ENCODE assay signal across 10 cellular contexts in the genomic region with DNA sequence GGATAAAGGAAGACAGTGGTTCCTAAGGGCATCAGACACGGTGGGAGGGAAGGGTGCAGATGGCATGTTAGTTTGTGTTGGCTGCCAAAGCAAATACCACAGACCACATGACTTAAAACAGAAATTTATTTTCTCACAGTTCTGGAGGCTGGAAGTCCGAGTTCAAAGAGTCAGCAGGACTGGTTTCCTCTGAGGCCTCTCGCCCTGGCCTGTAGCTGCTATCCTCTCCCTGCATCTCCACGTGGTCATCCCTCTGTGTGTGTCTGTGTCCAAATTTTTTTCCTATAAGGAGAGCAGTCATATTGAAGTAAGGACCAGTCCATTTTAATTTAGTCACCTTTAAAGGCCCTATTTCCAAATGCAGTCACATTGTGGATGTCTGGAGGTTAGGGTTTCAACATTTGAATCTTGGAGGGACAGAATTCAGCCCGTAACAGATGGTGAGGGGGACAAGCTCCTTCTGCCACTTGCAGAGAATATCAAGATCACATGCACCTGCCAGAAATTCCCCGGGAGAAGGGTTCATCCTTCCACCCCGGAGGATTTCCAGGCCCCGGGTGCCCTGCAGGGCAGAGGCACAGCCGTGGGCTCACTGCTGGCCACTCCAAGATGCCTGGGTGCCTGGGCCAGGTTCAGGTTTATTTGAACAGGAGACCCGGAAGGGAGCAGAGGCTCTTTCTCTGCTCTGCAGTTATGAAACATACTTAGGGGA. TPM values are rescaled to one million over a fixed set of nuclear protein-coding genes. Genes with fewer than 3 reads are reported as not detected.
DNase-seq lines count a peak whose midpoint lies in the region; ATAC-seq and TF ChIP-seq lines count a peak whose summit lies in the region.
"Had no signal": no experiment of that assay in that cellular context is flagged by ENCODE, and none has a peak within 500 bp of the region (broad histone marks: within the 10 kb centered on the region; RNA-seq: fewer than 3 reads in every experiment).

No MANE protein-coding gene starts in this region.

- peak overlapping the region; percentile 43 for H3K4me3 Mint-ChIP-seq in activated CD4-positive, alpha-beta T cell treated with anti-CD3 and anti-CD28 coated beads for 36 hours

- H3K79me2 ChIP-seq in PC-3 (ENCODE audit: low read length) (no peaks in the 10 kb centered on the region), smooth muscle cell (ENCODE audit: low read depth) (no peaks in the 10 kb centered on the region)

- no TSS peak for BruUV-seq in PC-3 (replicated peaks; lab: Mats Ljungman, UMichigan)

- H3K9me3 ChIP-seq in PC-3 (ENCODE audit: low read length) = no peaks in the 10 kb centered on the region
- H3K9me3 ChIP-seq in smooth muscle cell (replicated peaks; ENCODE audit: low read depth) = no peaks in the 10 kb centered on the region
- H3K9me3 ChIP-seq: gastroesophageal sphincter had no signal

- H3K9me3 Mint-ChIP-seq in activated CD4-positive, alpha-beta T cell treated with anti-CD3 and anti-CD28 coated beads for 36 hours (ENCODE audit: low read depth) = no peaks in the 10 kb centered on the region

- H3K36me3 Mint-ChIP-seq in activated CD4-positive, alpha-beta T cell treated with anti-CD3 and anti-CD28 coated beads for 36 hours (ENCODE audit: low read depth) = peaks cover 7% of the 10 kb centered on the region

- H3K4me3 ChIP-seq in PC-3 (ENCODE audit: low read length) = no peak overlapping the region
- no peak overlapping the region for H3K4me3 ChIP-seq in smooth muscle cell
- H3K4me3 ChIP-seq in H7 (ENCODE audit: insufficient read depth, low read depth, low read length) = no peak overlapping the region
- H3K4me3 ChIP-seq: gastroesophageal sphincter had no signal

- H3K27ac Mint-ChIP-seq in activated CD4-positive, alpha-beta T cell treated with anti-CD3 and anti-CD28 coated beads for 36 hours = peak overlapping the region; percentile 87

- POLR2A ChIA-PET in activated CD4-positive, alpha-beta T cell treated with anti-CD3 and anti-CD28 coated beads for 36 hours (lab: Charles Lee) = no interaction called here
- POLR2A ChIA-PET in PC-3 (lab: Charles Lee; ENCODE audit: unreplicated experiment) = no interaction called here

- H3K4me2 ChIP-seq in PC-3 (ENCODE audit: low read length) (no peak overlapping the region), smooth muscle cell (no peak overlapping the region)

- peak; percentile 16 for DNase-seq in activated CD4-positive, alpha-beta T cell treated with anti-CD3 and anti-CD28 coated beads for 36 hours
- no peak for DNase-seq in activated CD4-positive, alpha-beta T cell treated with anti-CD3 and anti-CD28 coated beads for 48 hours
- peak; percentile 52 for DNase-seq in PC-3
- DNase-seq in smooth muscle cell (lab: John Stamatoyannopoulos, UW; ENCODE audit: unreplicated experiment) = no peak
- no peak for DNase-seq in iPS-NIHi7 (ENCODE audit: extremely low spot score)
- no peak for DNase-seq in H7
- DNase-seq: Kasumi-1 had no signal

- H3K9ac ChIP-seq in PC-3 (ENCODE audit: low read length) = no peak overlapping the region
- no peak overlapping the region for H3K9ac ChIP-seq in smooth muscle cell (ENCODE audit: low read depth)

- intact Hi-C loops in activated CD4-positive, alpha-beta T cell treated with anti-CD3 and anti-CD28 coated beads for 36 hours (cut with DNase I, micrococcal nuclease) = loop anchor here (1.0 to 10.0 kb wide), 6 partner anchors 11 to 413 kb away; partner anchors contain the start of genes MITD1 (in 1 of the 2) and MRPL30 (in 1 of the 2)
- intact Hi-C loops in PC-3 (cut with micrococcal nuclease) = no loop called here

- H3F3A ChIP-seq in PC-3 (ENCODE audit: low read length, unreplicated experiment) (no peaks in the 10 kb centered on the region), smooth muscle cell (ENCODE audit: low read depth) (no peaks in the 10 kb centered on the region)

- no peak for TF ChIP-seq CTCF in PC-3 (conservative IDR thresholded peaks at IDR 0.05; ENCODE audit: low read depth, low read length)
- TF ChIP-seq CTCF in smooth muscle cell (IDR thresholded peaks at IDR 0.05; ENCODE audit: borderline replicate concordance, insufficient read depth, poor library complexity, severe bottlenecking) = no peak

- H3K4me1 ChIP-seq in PC-3 (ENCODE audit: insufficient read depth, low read length) (peaks cover 18% of the 10 kb centered on the region), smooth muscle cell (ENCODE audit: low read depth) (no peaks in the 10 kb centered on the region)
- H3K4me1 ChIP-seq: gastroesophageal sphincter had no signal

- H3K27me3 ChIP-seq in PC-3 (ENCODE audit: low read length) (no peaks in the 10 kb centered on the region), smooth muscle cell (ENCODE audit: low read depth) (no peaks in the 10 kb centered on the region), H7 (ENCODE audit: control insufficient read depth, insufficient read depth, low read length) (no peaks in the 10 kb centered on the region)

- ATAC-seq in activated CD4-positive, alpha-beta T cell treated with anti-CD3 and anti-CD28 coated beads for 36 hours = no peak
- ATAC-seq in PC-3 = peak; percentile 64
- no peak for ATAC-seq in HG02870 (IDR thresholded peaks at IDR 0.05; ENCODE audit: unreplicated experiment)
- ATAC-seq: gastroesophageal sphincter had no signal

- no peaks in the 10 kb centered on the region for H4K20me1 ChIP-seq in PC-3 (ENCODE audit: low read length)
- H4K20me1 ChIP-seq in smooth muscle cell (ENCODE audit: low read depth) = no peaks in the 10 kb centered on the region

- H3K36me3 ChIP-seq in PC-3 (ENCODE audit: low read depth, low read length) (no peaks in the 10 kb centered on the region), smooth muscle cell (ENCODE audit: low read depth) (no peaks in the 10 kb centered on the region), H7 (replicated peaks; ENCODE audit: control insufficient read depth, insufficient read depth, low read length) (no peaks in the 10 kb centered on the region)
- H3K36me3 ChIP-seq: gastroesophageal sphincter had no signal

- H3K27me3 Mint-ChIP-seq in activated CD4-positive, alpha-beta T cell treated with anti-CD3 and anti-CD28 coated beads for 36 hours = no peaks in the 10 kb centered on the region

- H3K27ac ChIP-seq in PC-3 (ENCODE audit: low read length) = no peak overlapping the region
- peak overlapping the region; percentile 54 for H3K27ac ChIP-seq in cingulate gyrus (ENCODE audit: low read depth, low read length)
- H3K27ac ChIP-seq in smooth muscle cell (ENCODE audit: low read depth) = peak overlapping the region; percentile 51
- H3K27ac ChIP-seq: gastroesophageal sphincter had no signal

- H2AFZ ChIP-seq in PC-3 (ENCODE audit: low read length) = no peak overlapping the region
- H2AFZ ChIP-seq in smooth muscle cell (ENCODE audit: low read depth) = no peak overlapping the region

- CTCF ChIA-PET in activated CD4-positive, alpha-beta T cell treated with anti-CD3 and anti-CD28 coated beads for 36 hours (lab: Charles Lee) = interaction anchor here (0.6 to 2.4 kb wide), 6 partner anchors 10 to 1579 kb away, joined by 3 to 6 read pairs (median 3); no protein-coding TSS in a partner anchor
- CTCF ChIA-PET in PC-3 (lab: Charles Lee) = interaction anchor here (0.6 kb wide), 1 partner anchor 37 kb away, joined by 4 read pairs; no protein-coding TSS in a partner anchor

- H3K9me2 ChIP-seq in PC-3 (replicated peaks; ENCODE audit: low read length) = no peaks in the 10 kb centered on the region

- H3K4me1 Mint-ChIP-seq in activated CD4-positive, alpha-beta T cell treated with anti-CD3 and anti-CD28 coated beads for 36 hours = peaks cover 80% of the 10 kb centered on the region

- WGBS in smooth muscle cell (ENCODE audit: low lambda C conversion rate) = 77% methylated on average over 10 of the region's 10 CpGs

RNA-seq across cellular contexts. Expression of gene MGAT4A, which starts 38.0 kb away (rescaled TPM):
- total RNA-seq in activated CD4-positive, alpha-beta T cell treated with anti-CD3 and anti-CD28 coated beads for 36 hours = 10 to 100 TPM; 49.4 to 67.5 TPM
- total RNA-seq in PC-3 (2014; rRNA removed) (1.7 and 6.1 TPM in 2 replicates), smooth muscle cell (3.3 and 8.9 TPM in 2 replicates)
- polyA plus RNA-seq in smooth muscle cell = 0.12 and 1.4 TPM in 2 replicates
- 0.70 and 2.1 TPM in 2 replicates for total RNA-seq in H7 (2014; rRNA removed; shearing (Covaris generic))

Comparison
In these comparisons a context has a peak if more than half of its experiments do, and no peak if none do; other contexts are left out.
1. DNase-seq: peak in activated CD4-positive, alpha-beta T cell treated with anti-CD3 and anti-CD28 coated beads for 36 hours (single experiment) and PC-3 (single experiment); none in activated CD4-positive, alpha-beta T cell treated with anti-CD3 and anti-CD28 coated beads for 48 hours (single experiment), smooth muscle cell (single experiment), iPS-NIHi7 (single experiment) and H7 (single experiment).